17 cellular contexts compared by ENCODE assay signal in genomic region chr4:112552668-112553067, GRCh38. TPM values are rescaled to one million over a fixed set of nuclear protein-coding genes. Genes with fewer than 3 reads are reported as not detected.
DNase-seq lines count a peak whose midpoint lies in the region; ATAC-seq and TF ChIP-seq lines count a peak whose summit lies in the region.
"Had no signal": no experiment of that assay in that cellular context is flagged by ENCODE, and none has a peak within 500 bp of the region (broad histone marks: within the 10 kb centered on the region; RNA-seq: fewer than 3 reads in every experiment).

No MANE protein-coding gene starts in this region.

- no peaks in the 10 kb centered on the region for H3K27me3 ChIP-seq in MG63
- no peaks in the 10 kb centered on the region for H3K27me3 ChIP-seq in MM.1S (replicated peaks; ENCODE audit: insufficient read depth, low read length)
- no peaks in the 10 kb centered on the region for H3K27me3 ChIP-seq in upper lobe of left lung

- no peak overlapping the region for H2AFZ ChIP-seq in MM.1S (ENCODE audit: low read length)

- H3K9me2 ChIP-seq in MM.1S (replicated peaks; ENCODE audit: insufficient read depth, low read length) = no peaks in the 10 kb centered on the region

- no peak overlapping the region for H3K9ac ChIP-seq in MM.1S (ENCODE audit: low read length)

- no peaks in the 10 kb centered on the region for H4K20me1 ChIP-seq in MM.1S (ENCODE audit: insufficient read depth, low read length)

- H3K4me1 ChIP-seq in MM.1S (ENCODE audit: low read length) (no peaks in the 10 kb centered on the region), upper lobe of left lung (no peaks in the 10 kb centered on the region)
- H3K4me1 ChIP-seq: left ventricle myocardium inferior had no signal

- TF ChIP-seq EP300 in upper lobe of left lung (IDR thresholded peaks at IDR 0.05) = no peak

- H3K4me3 ChIP-seq in MG63 (no peak overlapping the region), epithelial cell of esophagus (ENCODE audit: low read length) (no peak overlapping the region), MM.1S (ENCODE audit: low read length) (no peak overlapping the region), upper lobe of left lung (no peak overlapping the region)
- H3K4me3 ChIP-seq: left ventricle myocardium inferior had no signal

- no peak for TF ChIP-seq POLR2A in upper lobe of left lung (IDR thresholded peaks at IDR 0.05)

- ATAC-seq in omental fat pad (ENCODE audit: low FRiP score) (peak; percentile 76), upper lobe of left lung (ENCODE audit: low FRiP score in 2 of 2) (no peak)
- ATAC-seq: activated CD8-positive, alpha-beta memory T cell treated with anti-CD3 and anti-CD28 coated beads, Interleukin-2, amount 10 ng/mL, durations not matched to agents 7 days and 5 days; sciatic nerve had no signal

- H3K79me2 ChIP-seq in MM.1S (ENCODE audit: low read length) = no peaks in the 10 kb centered on the region

- no peak overlapping the region for H3K27ac ChIP-seq in MM.1S (ENCODE audit: low read length)
- no peak overlapping the region for H3K27ac ChIP-seq in upper lobe of left lung
- H3K27ac ChIP-seq: left ventricle myocardium inferior had no signal

- no peak overlapping the region for H3K4me2 ChIP-seq in MM.1S (ENCODE audit: low read depth, low read length)

- DNase-seq in EL (peak; percentile 85), MG63 (peak; percentile 71), epithelial cell of esophagus (ENCODE audit: low read depth) (peak; percentile 58), omental fat pad (ENCODE audit: low spot score) (no peak), MM.1S (no peak), NCI-H1092 (lab: John Stamatoyannopoulos, UW) (no peak), upper lobe of left lung (no peak)
- no peak for DNase-seq in activated CD4-positive, alpha-beta T cell treated with anti-CD3 and anti-CD28 coated beads, Interleukin-2, amount 50 U/mL, for 48 hours
- DNase-seq: activated CD8-positive, alpha-beta memory T cell treated with anti-CD3 and anti-CD28 coated beads, Interleukin-2, amount 10 ng/mL, durations not matched to agents 7 days and 5 days; activated naive CD4-positive, alpha-beta T cell treated with anti-CD3 and anti-CD28 coated beads, Interleukin-2, amount 50 U/mL, for 16 hours; COR-L47; glutamatergic neuron; left ventricle myocardium inferior; NCI-H1436 treated with DMSO at 0.1 percent for 48 hours; NCI-H526; SIG-M5 had no signal

- TF ChIP-seq CTCF in epithelial cell of esophagus (IDR thresholded peaks at IDR 0.05; ENCODE audit: insufficient read depth, low read depth, low read length, missing control alignments) = no peak
- TF ChIP-seq CTCF in omental fat pad (IDR thresholded peaks at IDR 0.05) = no peak
- TF ChIP-seq CTCF in MM.1S (IDR thresholded peaks at IDR 0.05; ENCODE audit: low read length) = no peak
- no peak for TF ChIP-seq CTCF in upper lobe of left lung (IDR thresholded peaks at IDR 0.05)

- WGBS in upper lobe of left lung, 2 donors = 35 to 60% methylated on average over 2 of the region's 2 CpGs

- no peaks in the 10 kb centered on the region for H3F3A ChIP-seq in MM.1S (ENCODE audit: insufficient read depth, low read length)

- no peaks in the 10 kb centered on the region for H3K36me3 ChIP-seq in MG63
- H3K36me3 ChIP-seq in MM.1S (replicated peaks; ENCODE audit: insufficient read depth, low read length) = no peaks in the 10 kb centered on the region
- no peaks in the 10 kb centered on the region for H3K36me3 ChIP-seq in upper lobe of left lung
- H3K36me3 ChIP-seq: left ventricle myocardium inferior had no signal

- H3K9me3 ChIP-seq in MG63 (no peaks in the 10 kb centered on the region), MM.1S (replicated peaks; ENCODE audit: insufficient read depth, low read length) (no peaks in the 10 kb centered on the region), upper lobe of left lung (no peaks in the 10 kb centered on the region)
- H3K9me3 ChIP-seq: left ventricle myocardium inferior had no signal

RNA-seq across cellular contexts. Expression of gene NEUROG2, which starts 36.7 kb away (rescaled TPM):
- total RNA-seq in MG63 (2014; rRNA removed; shearing (Covaris generic); ENCODE audit: low replicate concordance) = not detected in 2 replicates
- total RNA-seq in omental fat pad (not detected), upper lobe of left lung (not detected)
- total RNA-seq: left ventricle myocardium inferior, sciatic nerve had no signal

Comparison
In these comparisons a context has a peak if more than half of its experiments do, and no peak if none do; other contexts are left out.
1. DNase-seq: peak in EL (single experiment), MG63 (single experiment) and epithelial cell of esophagus (single experiment); none in omental fat pad (single experiment), MM.1S (single experiment), NCI-H1092 (single experiment), activated CD4-positive, alpha-beta T cell treated with anti-CD3 and anti-CD28 coated beads, Interleukin-2, amount 50 U/mL, for 48 hours (0 of 2) and upper lobe of left lung (0 of 2).